29 cellular contexts compared by ENCODE assay signal in genomic region chr15:77514635-77515421, GRCh38.
A peak's percentile ranks its signal among the peaks of the same experiment; 100 is the strongest.
DNase-seq lines count a peak whose midpoint lies in the region; ATAC-seq, FAIRE-seq and TF ChIP-seq lines count a peak whose summit lies in the region.
"Had no signal": no experiment of that assay in that cellular context is flagged by ENCODE, and none has a peak within 500 bp of the region (broad histone marks: within the 10 kb centered on the region; RNA-seq: fewer than 3 reads in every experiment).

No MANE protein-coding gene starts in this region.

- H3K9me1 ChIP-seq in K562 (ENCODE audit: control insufficient read depth, insufficient read depth, low read length) = no peaks in the 10 kb centered on the region

- no peaks in the 10 kb centered on the region for H3K27me3 Mint-ChIP-seq in activated naive CD8-positive, alpha-beta T cell treated with anti-CD3 and anti-CD28 coated beads for 36 hours
- H3K27me3 Mint-ChIP-seq: memory B cell, progenitor cell of endocrine pancreas had no signal

- no peak for TF ChIP-seq EP300 in K562 (IDR thresholded peaks at IDR 0.05; ENCODE audit: low read length)
- no peak for TF ChIP-seq EP300 in sigmoid colon (IDR thresholded peaks at IDR 0.05)

- no TSS peak for BruUV-seq in K562 (replicated peaks; lab: Mats Ljungman, UMichigan)

- H3K36me3 Mint-ChIP-seq in activated naive CD8-positive, alpha-beta T cell treated with anti-CD3 and anti-CD28 coated beads for 36 hours = peaks cover 2% of the 10 kb centered on the region
- H3K36me3 Mint-ChIP-seq: stimulated activated effector memory CD8-positive, alpha-beta T cell treated with anti-CD3 and anti-CD28 coated beads, Interleukin-12 subunit alpha, Interleukin-12 subunit beta, amount 100 ng/mL, for 72 hours had no signal

- TF ChIP-seq RAD21 in K562 (CRISPR knock-in tag; conservative IDR thresholded peaks at IDR 0.05 in 1 of 2, IDR thresholded peaks at IDR 0.05 in 1 of 2) = no peak

- H4K20me1 ChIP-seq in K562 (replicated peaks; ENCODE audit: control insufficient read depth, insufficient read depth, low read length) = no peaks in the 10 kb centered on the region; the same call in 1 of the 2 replicates

- no peaks in the 10 kb centered on the region for H3K9me3 Mint-ChIP-seq in activated naive CD8-positive, alpha-beta T cell treated with anti-CD3 and anti-CD28 coated beads for 36 hours
- H3K9me3 Mint-ChIP-seq: stimulated activated effector memory CD8-positive, alpha-beta T cell treated with anti-CD3 and anti-CD28 coated beads, Interleukin-12 subunit alpha, Interleukin-12 subunit beta, amount 100 ng/mL, for 72 hours had no signal

- H3K27me3 ChIP-seq in K562 (ENCODE audit: control insufficient read depth in 2 of 2, insufficient read depth in 2 of 2, low read length in 2 of 2) (peaks cover 21 to 50% of the 10 kb centered on the region in 2 experiments; a peak in 4 of 5 replicates), sigmoid colon (no peaks in the 10 kb centered on the region)
- H3K27me3 ChIP-seq: gastroesophageal sphincter, transverse colon had no signal

- CTCF ChIA-PET in K562 (lab: Yijun Ruan, JAX; ENCODE audit: low intra/inter-chr PET ratio) = no interaction called here

- H3K4me3 Mint-ChIP-seq in activated naive CD8-positive, alpha-beta T cell treated with anti-CD3 and anti-CD28 coated beads for 36 hours = no peak overlapping the region
- H3K4me3 Mint-ChIP-seq: memory B cell; stimulated activated effector memory CD8-positive, alpha-beta T cell treated with anti-CD3 and anti-CD28 coated beads, Interleukin-12 subunit alpha, Interleukin-12 subunit beta, amount 100 ng/mL, for 72 hours had no signal

- H3K4me1 ChIP-seq in K562 (replicated peaks in 1 of 2; ENCODE audit: control insufficient read depth in 2 of 2, insufficient read depth in 2 of 2, low read length in 2 of 2) (0 out of 5 replicates have a peak, but pooled peaks cover 0 to 3% of the 10 kb centered on the region in 2 experiments), sigmoid colon (no peaks in the 10 kb centered on the region)
- H3K4me1 ChIP-seq: gastroesophageal sphincter, transverse colon had no signal

- no peak for TF ChIP-seq POLR2A in K562 (conservative IDR thresholded peaks at IDR 0.05)
- no peak for TF ChIP-seq POLR2A in sigmoid colon (IDR thresholded peaks at IDR 0.05)

- no peak overlapping the region for H3K4me2 ChIP-seq in K562 (ENCODE audit: insufficient read depth, low read length)
- H3K4me2 ChIP-seq: SK-N-SH had no signal

- no peak for FAIRE-seq in K562 (lab: Jason Lieb, UNC)
- FAIRE-seq: G401.6 had no signal

- in situ Hi-C loops in K562 (cut with MboI) = no loop called here

- TF ChIP-seq CTCF in K562 (IDR thresholded peaks at IDR 0.05 in 2 of 3, conservative IDR thresholded peaks at IDR 0.05 in 1 of 3; ENCODE audit: insufficient read depth in 2 of 3, low read depth in 1 of 3, low read length in 3 of 3) (0 out of 6 replicates have a peak, but pooled peaks of 2 of the 3 experiments have one; percentile 8 to 27), sigmoid colon (IDR thresholded peaks at IDR 0.05) (no peak)

- H3K9me3 ChIP-seq in K562 (replicated peaks; ENCODE audit: control insufficient read depth, insufficient read depth, low read depth, low read length) (no peaks in the 10 kb centered on the region), sigmoid colon (no peaks in the 10 kb centered on the region)
- H3K9me3 ChIP-seq: transverse colon had no signal

- no peaks in the 10 kb centered on the region for H3K36me3 ChIP-seq in K562 (ENCODE audit: control insufficient read depth, insufficient read depth, low read length)
- no peaks in the 10 kb centered on the region for H3K36me3 ChIP-seq in sigmoid colon
- H3K36me3 ChIP-seq: gastroesophageal sphincter, transverse colon had no signal

- peak; percentile 63 for ATAC-seq in K562
- ATAC-seq: gastroesophageal sphincter; left cardiac atrium; PC-3; stimulated activated effector memory CD8-positive, alpha-beta T cell treated with anti-CD3 and anti-CD28 coated beads, Interleukin-12 subunit alpha, Interleukin-12 subunit beta, amount 100 ng/mL, for 72 hours had no signal

- POLR2A ChIA-PET in K562 (lab: Yijun Ruan, JAX) = interaction anchor here (1.0 kb wide), 1 partner anchor 28 kb away, joined by 3 read pairs; no protein-coding TSS in a partner anchor

- WGBS in K562 (ENCODE audit: insufficient coverage, low coverage, missing lambda C conversion rate) = 6% methylated on average over 11 of the region's 11 CpGs
- 86 to 92% methylated on average over 11 of the region's 11 CpGs for WGBS in sigmoid colon, 2 donors

- H3K9ac ChIP-seq in K562 (ENCODE audit: insufficient read depth in 1 of 2, low read depth in 2 of 2, low read length in 2 of 2) = no peak overlapping the region
- H3K9ac ChIP-seq: SK-N-SH had no signal

- intact Hi-C loops in K562 (cut with micrococcal nuclease) (no loop called here), sigmoid colon (cut with DNase I) (no loop called here)

- peak; percentile 36 for DNase-seq in NCI-H82 (lab: John Stamatoyannopoulos, UW)
- DNase-seq in NCI-H82 treated with DMSO at 0.1 percent for 48 hours (lab: John Stamatoyannopoulos, UW; ENCODE audit: unreplicated experiment) = no peak
- DNase-seq in K562 (ENCODE audit: extremely low read depth in 1 of 4, low spot score in 3 of 4) = no peak
- DNase-seq in medulla oblongata (ENCODE audit: extremely low spot score) = peak; percentile 30
- DNase-seq in sigmoid colon = peak; percentile 26
- no peak for DNase-seq in D341Med (ENCODE audit: low spot score)
- no peak for DNase-seq in activated naive CD8-positive, alpha-beta T cell treated with anti-CD3 and anti-CD28 coated beads for 36 hours
- no peak for DNase-seq in hepatic stellate cell (ENCODE audit: low spot score)
- DNase-seq: 8988T; activated CD4-positive, alpha-beta T cell treated with anti-CD3 and anti-CD28 coated beads, Interleukin-2, amount 50 U/mL, for 4 hours; activated naive CD4-positive, alpha-beta T cell treated with Interleukin-2 at 50 U/mL for 16 hours; activated T-cell treated with anti-CD3 and anti-CD28 coated beads, Interleukin-2, amount 50 U/mL, for 48 hours; cerebellar nuclear complex; COR-L47; KBM-7; left cardiac atrium; NCI-H1092; NCI-H1694; NK-92 treated with Interleukin-12 subunit alpha and Interleukin-12 subunit beta, amount 100 ng/mL, for 24 hours; PC-3; SK-N-SH; stimulated activated CD4-positive, alpha-beta T cell treated with anti-CD3 and anti-CD28 coated beads, Interleukin-4, amount 100 ng/mL, for 24 hours; transverse colon had no signal

- H3K27ac ChIP-seq in K562 (ENCODE audit: extremely low read depth, low read depth, low read length) = no peak overlapping the region
- no peak overlapping the region for H3K27ac ChIP-seq in sigmoid colon
- H3K27ac ChIP-seq: C4-2B, gastroesophageal sphincter, transverse colon had no signal

- H2AFZ ChIP-seq in K562 (ENCODE audit: low read depth, low read length) = no peak overlapping the region

- H3K27ac Mint-ChIP-seq in activated naive CD8-positive, alpha-beta T cell treated with anti-CD3 and anti-CD28 coated beads for 36 hours = no peak overlapping the region
- H3K27ac Mint-ChIP-seq: memory B cell; progenitor cell of endocrine pancreas; stimulated activated effector memory CD8-positive, alpha-beta T cell treated with anti-CD3 and anti-CD28 coated beads, Interleukin-12 subunit alpha, Interleukin-12 subunit beta, amount 100 ng/mL, for 72 hours had no signal

- H3K79me2 ChIP-seq in K562 (ENCODE audit: control insufficient read depth, insufficient read depth, low read length) = no peaks in the 10 kb centered on the region

- no peaks in the 10 kb centered on the region for H3K4me1 Mint-ChIP-seq in activated naive CD8-positive, alpha-beta T cell treated with anti-CD3 and anti-CD28 coated beads for 36 hours
- H3K4me1 Mint-ChIP-seq: memory B cell; stimulated activated effector memory CD8-positive, alpha-beta T cell treated with anti-CD3 and anti-CD28 coated beads, Interleukin-12 subunit alpha, Interleukin-12 subunit beta, amount 100 ng/mL, for 72 hours had no signal

- H3K4me3 ChIP-seq in K562 = no peak overlapping the region
- H3K4me3 ChIP-seq in sigmoid colon = no peak overlapping the region
- H3K4me3 ChIP-seq: gastroesophageal sphincter, transverse colon had no signal

TF ChIP-seq in K562, 482 proteins besides CTCF, POLR2A, EP300 and RAD21:
- TF ChIP-seq ZNF583 (CRISPR knock-in tag; IDR thresholded peaks at IDR 0.05) (no peak), KLF10 (CRISPR knock-in tag; IDR thresholded peaks at IDR 0.05) (no peak), ZC3H11A (IDR thresholded peaks at IDR 0.05; ENCODE audit: low read depth, low read length) (no peak), ZNF830 (CRISPR knock-in tag; IDR thresholded peaks at IDR 0.05) (no peak), ZBTB34 (CRISPR knock-in tag; IDR thresholded peaks at IDR 0.05) (no peak)

Comparison
In these comparisons a context has a peak if more than half of its experiments do, and no peak if none do; other contexts are left out.
1. DNase-seq: peak in NCI-H82 (single experiment), medulla oblongata (single experiment) and sigmoid colon (single experiment); none in NCI-H82 treated with DMSO at 0.1 percent for 48 hours (single experiment), K562 (0 of 4), D341Med (single experiment), activated naive CD8-positive, alpha-beta T cell treated with anti-CD3 and anti-CD28 coated beads for 36 hours (single experiment) and hepatic stellate cell (single experiment).
2. CTCF ChIP-seq: peak in K562 (2 of 3); none in sigmoid colon (0 of 4).